Comparison of ENCODE assay signal across 17 cellular contexts in genomic region chr7:48107926-48108472, GRCh38.
"Had no signal": no experiment of that assay in that cellular context is flagged by ENCODE, and none has a peak within 500 bp of the region (broad histone marks: within the 10 kb centered on the region; RNA-seq: fewer than 3 reads in every experiment).

No MANE protein-coding gene starts in this region.

- H3K4me3 Mint-ChIP-seq: activated naive CD4-positive, alpha-beta T cell treated with anti-CD3 and anti-CD28 coated beads, Interleukin-2, amount 50 U/mL, for 24 hours; naive B cell had no signal

- H3K27ac ChIP-seq: coronary artery, heart left ventricle, ovary, psoas muscle, right atrium auricular region, upper lobe of right lung, WERI-Rb-1 had no signal

- H3K27me3 ChIP-seq: heart left ventricle, ovary, right atrium auricular region, upper lobe of right lung had no signal

- H3K9me3 Mint-ChIP-seq: activated naive CD4-positive, alpha-beta T cell treated with anti-CD3 and anti-CD28 coated beads, Interleukin-2, amount 50 U/mL, for 24 hours; naive B cell had no signal

- H3K27me3 Mint-ChIP-seq: activated naive CD4-positive, alpha-beta T cell treated with anti-CD3 and anti-CD28 coated beads, Interleukin-2, amount 50 U/mL, for 24 hours had no signal

- H3K4me3 ChIP-seq: coronary artery, heart left ventricle, ovary, psoas muscle, right atrium auricular region, upper lobe of right lung had no signal

- H3K36me3 ChIP-seq: ovary had no signal

- H3K9me3 ChIP-seq: heart left ventricle, ovary, psoas muscle, right atrium auricular region, upper lobe of right lung had no signal

- H3K4me1 ChIP-seq: psoas muscle, right atrium auricular region, upper lobe of right lung had no signal

- H3K27ac Mint-ChIP-seq: activated naive CD4-positive, alpha-beta T cell treated with anti-CD3 and anti-CD28 coated beads, Interleukin-2, amount 50 U/mL, for 24 hours had no signal

- DNase-seq: activated CD4-positive, alpha-beta T cell treated with anti-CD3 and anti-CD28 coated beads, Interleukin-2, amount 50 U/mL, for 48 hours; activated gamma-delta T cell treated with Interleukin-2 at 50 U/mL for 16 hours; amygdala; heart left ventricle; left colon; mesenchymal stem cell; naive B cell; ovary; psoas muscle; stimulated activated CD4-positive, alpha-beta T cell treated with anti-CD3 and anti-CD28 coated beads, Interleukin-4, amount 100 ng/mL, for 24 hours; stimulated activated naive CD8-positive, alpha-beta T cell treated with anti-CD3 and anti-CD28 coated beads, Interleukin-15, Interleukin-2, amounts not matched to agents 100 U/mL and 50 U/mL, for 24 hours; T-helper 1 cell; upper lobe of right lung; WERI-Rb-1 had no signal
